ENCODE assay signal across 18 cellular contexts in genomic region chr4:10746371-10747143, GRCh38.
DNase-seq lines count a peak whose midpoint lies in the region; ATAC-seq and TF ChIP-seq lines count a peak whose summit lies in the region.
"Had no signal": no experiment of that assay in that cellular context is flagged by ENCODE, and none has a peak within 500 bp of the region (broad histone marks: within the 10 kb centered on the region; RNA-seq: fewer than 3 reads in every experiment).

No MANE protein-coding gene starts in this region.

- CTCF ChIA-PET in OCI-LY7 (lab: Charles Lee; ENCODE audit: unreplicated experiment), result no interaction called here

- peak in 7 of 8 donors; percentile 47 to 79 (median 70) for ATAC-seq in heart right ventricle
- peak; percentile 88 for ATAC-seq in sciatic nerve
- no peak for ATAC-seq in GM19455 (IDR thresholded peaks at IDR 0.05; ENCODE audit: unreplicated experiment)
- no peak for ATAC-seq in GM21526 (IDR thresholded peaks at IDR 0.05; ENCODE audit: low FRiP score, unreplicated experiment)
- ATAC-seq: activated T-cell treated with anti-CD3 and anti-CD28 coated beads, Interleukin-2, amount 50 U/mL, for 72 hours had no signal

- peaks cover 0 to 6% (median 0%) of the 10 kb centered on the region in 7 donors for H3K27me3 ChIP-seq in heart right ventricle
- H3K27me3 ChIP-seq: spleen, vagina had no signal

- intact Hi-C loops in OCI-LY7 (cut with micrococcal nuclease; ENCODE audit: unreplicated experiment) (no loop called here), heart right ventricle (cut with DNase I) (no loop called here), sciatic nerve (cut with DNase I) (no loop called here)

- peak; percentile 30 for DNase-seq in GM03348 (ENCODE audit: low spot score)
- no peak for DNase-seq in OCI-LY7 (ENCODE audit: low spot score)
- peak in 1 of 2 donors; percentile 7 for DNase-seq in heart right ventricle
- no peak for DNase-seq in sciatic nerve (ENCODE audit: low spot score)
- DNase-seq in DMS79 (lab: John Stamatoyannopoulos, UW), result no peak
- DNase-seq in occipital lobe (lab: John Stamatoyannopoulos, UW), result no peak
- DNase-seq: activated CD4-positive, alpha-beta memory T cell treated with anti-CD3 and anti-CD28 coated beads for 36 hours; activated T-cell treated with anti-CD3 and anti-CD28 coated beads, Interleukin-2, amount 50 U/mL, for 72 hours; GDM1; glutamatergic neuron; KG1; NCI-H1694 treated with DMSO at 0.1 percent for 48 hours; NCI-H510A; spleen; stimulated activated naive CD4-positive, alpha-beta T cell treated with Interleukin-2 at 50 U/mL for 16 hours had no signal

- WGBS in heart right ventricle, 2 donors, result 39 to 45% methylated on average over 3 of the region's 3 CpGs

- BruUV-seq in OCI-LY7 (replicated peaks; lab: Mats Ljungman, UMichigan), result no TSS peak

- no peaks in the 10 kb centered on the region for H3K36me3 ChIP-seq in OCI-LY7 (ENCODE audit: insufficient read depth, low read length)
- H3K36me3 ChIP-seq in heart right ventricle, result no peaks in the 10 kb centered on the region
- H3K36me3 ChIP-seq: spleen, vagina had no signal

- peaks cover 17% of the 10 kb centered on the region for H3K4me1 ChIP-seq in OCI-LY7 (ENCODE audit: insufficient read depth, low read length, poor library complexity, severe bottlenecking)
- H3K4me1 ChIP-seq in heart right ventricle, result no peaks in the 10 kb centered on the region
- H3K4me1 ChIP-seq: vagina had no signal

- H3K9me3 ChIP-seq in OCI-LY7 (ENCODE audit: low read length) (no peaks in the 10 kb centered on the region), heart right ventricle (no peaks in the 10 kb centered on the region)
- H3K9me3 ChIP-seq: spleen, vagina had no signal

- peak overlapping the region; percentile 35; the same call in 1 of the 2 replicates for H2AFZ ChIP-seq in OCI-LY7 (ENCODE audit: low read length)

- no peaks in the 10 kb centered on the region for H3K9me2 ChIP-seq in OCI-LY7 (ENCODE audit: insufficient read depth, low read length)

- POLR2A ChIA-PET in OCI-LY7 (lab: Charles Lee), result no interaction called here

- H3K4me3 ChIP-seq in OCI-LY7 (ENCODE audit: low read depth, low read length, poor library complexity, severe bottlenecking) (no peak overlapping the region), heart right ventricle (no peak overlapping the region)
- H3K4me3 ChIP-seq: spleen, vagina had no signal

- no peaks in the 10 kb centered on the region for H4K20me1 ChIP-seq in OCI-LY7 (ENCODE audit: insufficient read depth, low read length)

- 0 out of 2 replicates have a peak overlapping the region, but pooled peaks have one; percentile 4 for H3K4me2 ChIP-seq in OCI-LY7 (ENCODE audit: low read length)

- TF ChIP-seq CTCF in OCI-LY7 (conservative IDR thresholded peaks at IDR 0.05; ENCODE audit: low read length) (no peak), heart right ventricle (IDR thresholded peaks at IDR 0.05) (no peak)

- no peak overlapping the region for H3K27ac ChIP-seq in OCI-LY7 (ENCODE audit: low read depth, low read length, poor library complexity, severe bottlenecking)
- H3K27ac ChIP-seq in heart right ventricle, result peak overlapping the region in 6 of 10 donors; percentile 50 to 62 (median 54)
- H3K27ac ChIP-seq: vagina had no signal

- H3K79me2 ChIP-seq in OCI-LY7 (ENCODE audit: insufficient read depth, low read depth, low read length), result no peaks in the 10 kb centered on the region

Comparison
In these comparisons a context has a peak if more than half of its experiments do, and no peak if none do; other contexts are left out.
1. ATAC-seq: peak in heart right ventricle (7 of 8) and sciatic nerve (single experiment); none in GM19455 (single experiment) and GM21526 (single experiment).